1 cellular context compared by ENCODE assay signal in the genomic region with DNA sequence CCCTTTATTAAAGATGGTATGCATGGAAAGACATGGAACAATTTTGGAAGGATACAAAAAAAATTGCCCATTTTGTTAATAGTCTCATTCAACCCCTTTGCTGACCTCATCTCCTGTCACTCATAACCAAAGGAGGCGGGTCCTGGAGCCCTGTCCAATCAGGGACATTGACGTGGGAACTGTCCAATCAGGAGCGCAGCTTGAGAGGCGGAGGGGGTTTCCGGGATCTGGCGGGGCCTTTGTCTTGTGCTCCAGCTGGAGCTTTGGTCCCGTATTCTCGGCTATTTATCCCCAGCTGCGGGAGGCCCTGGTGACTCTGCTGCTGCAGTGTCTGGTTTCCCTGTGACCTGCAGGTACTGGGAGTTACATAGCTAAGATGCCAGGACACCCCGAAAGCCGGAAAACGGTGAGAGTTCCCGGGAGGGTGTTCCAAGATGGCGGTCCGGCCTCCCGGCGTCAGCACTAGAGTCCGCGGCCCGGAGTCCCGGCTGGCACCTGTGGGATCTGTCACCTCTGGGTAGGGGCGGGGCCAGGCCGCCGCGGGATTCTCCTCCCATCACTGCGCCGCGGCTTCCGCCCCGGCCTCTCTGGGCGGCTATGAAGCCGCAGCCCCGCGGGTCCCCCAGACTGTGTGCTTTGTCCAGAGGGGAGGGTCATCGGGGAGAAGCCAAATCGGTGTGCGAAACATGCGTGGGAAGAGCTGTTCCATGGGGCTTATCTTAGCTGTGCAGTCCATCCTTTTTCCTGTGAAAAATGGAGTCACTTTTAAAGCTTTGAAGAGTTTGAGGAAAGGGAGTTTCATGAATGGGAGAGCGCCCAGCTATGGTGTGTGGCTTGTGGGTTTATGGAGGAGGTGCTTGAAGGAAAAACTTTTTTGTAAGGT.
TF ChIP-seq lines count a peak whose summit lies in the region.

Gene ZNF678, plus strand, starts transcription at position 238 of the 883 bp plus-strand sequence. CDS start 87,436 bp downstream, outside the sequence.

TF ChIP-seq in K562, 482 proteins besides CTCF, POLR2A, EP300 and RAD21 (continued from another document):
- TF ChIP-seq, protein P1, sequence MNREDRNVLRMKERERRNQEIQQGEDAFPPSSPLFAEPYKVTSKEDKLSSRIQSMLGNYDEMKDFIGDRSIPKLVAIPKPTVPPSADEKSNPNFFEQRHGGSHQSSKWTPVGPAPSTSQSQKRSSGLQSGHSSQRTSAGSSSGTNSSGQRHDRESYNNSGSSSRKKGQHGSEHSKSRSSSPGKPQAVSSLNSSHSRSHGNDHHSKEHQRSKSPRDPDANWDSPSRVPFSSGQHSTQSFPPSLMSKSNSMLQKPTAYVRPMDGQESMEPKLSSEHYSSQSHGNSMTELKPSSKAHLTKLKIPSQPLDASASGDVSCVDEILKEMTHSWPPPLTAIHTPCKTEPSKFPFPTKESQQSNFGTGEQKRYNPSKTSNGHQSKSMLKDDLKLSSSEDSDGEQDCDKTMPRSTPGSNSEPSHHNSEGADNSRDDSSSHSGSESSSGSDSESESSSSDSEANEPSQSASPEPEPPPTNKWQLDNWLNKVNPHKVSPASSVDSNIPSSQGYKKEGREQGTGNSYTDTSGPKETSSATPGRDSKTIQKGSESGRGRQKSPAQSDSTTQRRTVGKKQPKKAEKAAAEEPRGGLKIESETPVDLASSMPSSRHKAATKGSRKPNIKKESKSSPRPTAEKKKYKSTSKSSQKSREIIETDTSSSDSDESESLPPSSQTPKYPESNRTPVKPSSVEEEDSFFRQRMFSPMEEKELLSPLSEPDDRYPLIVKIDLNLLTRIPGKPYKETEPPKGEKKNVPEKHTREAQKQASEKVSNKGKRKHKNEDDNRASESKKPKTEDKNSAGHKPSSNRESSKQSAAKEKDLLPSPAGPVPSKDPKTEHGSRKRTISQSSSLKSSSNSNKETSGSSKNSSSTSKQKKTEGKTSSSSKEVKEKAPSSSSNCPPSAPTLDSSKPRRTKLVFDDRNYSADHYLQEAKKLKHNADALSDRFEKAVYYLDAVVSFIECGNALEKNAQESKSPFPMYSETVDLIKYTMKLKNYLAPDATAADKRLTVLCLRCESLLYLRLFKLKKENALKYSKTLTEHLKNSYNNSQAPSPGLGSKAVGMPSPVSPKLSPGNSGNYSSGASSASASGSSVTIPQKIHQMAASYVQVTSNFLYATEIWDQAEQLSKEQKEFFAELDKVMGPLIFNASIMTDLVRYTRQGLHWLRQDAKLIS (CRISPR knock-in tag; IDR thresholded peaks at IDR 0.05): no peak
- TF ChIP-seq NELFE (IDR thresholded peaks at IDR 0.05; ENCODE audit: insufficient read depth, insufficient read length) (no peak), CEBPG (CRISPR knock-in tag; IDR thresholded peaks at IDR 0.05) (no peak), CEBPG (tag; conservative IDR thresholded peaks at IDR 0.05 in 1 of 2, IDR thresholded peaks at IDR 0.05 in 1 of 2) (no peak), ARID2 (IDR thresholded peaks at IDR 0.05) (no peak), PPARD (CRISPR knock-in tag; IDR thresholded peaks at IDR 0.05) (no peak), ZNF347 (CRISPR knock-in tag; IDR thresholded peaks at IDR 0.05; ENCODE audit: low read depth) (no peak), PHB2 (IDR thresholded peaks at IDR 0.05; ENCODE audit: low read depth) (no peak), CCAR2 (IDR thresholded peaks at IDR 0.05; ENCODE audit: low read depth, low read length) (no peak), TOE1 (IDR thresholded peaks at IDR 0.05; ENCODE audit: borderline replicate concordance) (peak; percentile 77; the same call in 1 of the 2 replicates), TOE1 (CRISPR knock-in tag; IDR thresholded peaks at IDR 0.05; ENCODE audit: borderline replicate concordance, low read depth) (no peak)
- TF ChIP-seq, protein P2, sequence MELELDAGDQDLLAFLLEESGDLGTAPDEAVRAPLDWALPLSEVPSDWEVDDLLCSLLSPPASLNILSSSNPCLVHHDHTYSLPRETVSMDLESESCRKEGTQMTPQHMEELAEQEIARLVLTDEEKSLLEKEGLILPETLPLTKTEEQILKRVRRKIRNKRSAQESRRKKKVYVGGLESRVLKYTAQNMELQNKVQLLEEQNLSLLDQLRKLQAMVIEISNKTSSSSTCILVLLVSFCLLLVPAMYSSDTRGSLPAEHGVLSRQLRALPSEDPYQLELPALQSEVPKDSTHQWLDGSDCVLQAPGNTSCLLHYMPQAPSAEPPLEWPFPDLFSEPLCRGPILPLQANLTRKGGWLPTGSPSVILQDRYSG (tag; conservative IDR thresholded peaks at IDR 0.05; ENCODE audit: low read depth): 0 out of 2 replicates have a peak, but pooled peaks have one; percentile 50
- TF ChIP-seq, protein P3, sequence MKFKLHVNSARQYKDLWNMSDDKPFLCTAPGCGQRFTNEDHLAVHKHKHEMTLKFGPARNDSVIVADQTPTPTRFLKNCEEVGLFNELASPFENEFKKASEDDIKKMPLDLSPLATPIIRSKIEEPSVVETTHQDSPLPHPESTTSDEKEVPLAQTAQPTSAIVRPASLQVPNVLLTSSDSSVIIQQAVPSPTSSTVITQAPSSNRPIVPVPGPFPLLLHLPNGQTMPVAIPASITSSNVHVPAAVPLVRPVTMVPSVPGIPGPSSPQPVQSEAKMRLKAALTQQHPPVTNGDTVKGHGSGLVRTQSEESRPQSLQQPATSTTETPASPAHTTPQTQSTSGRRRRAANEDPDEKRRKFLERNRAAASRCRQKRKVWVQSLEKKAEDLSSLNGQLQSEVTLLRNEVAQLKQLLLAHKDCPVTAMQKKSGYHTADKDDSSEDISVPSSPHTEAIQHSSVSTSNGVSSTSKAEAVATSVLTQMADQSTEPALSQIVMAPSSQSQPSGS (CRISPR knock-in tag; IDR thresholded peaks at IDR 0.05): no peak
- TF ChIP-seq, protein P4, sequence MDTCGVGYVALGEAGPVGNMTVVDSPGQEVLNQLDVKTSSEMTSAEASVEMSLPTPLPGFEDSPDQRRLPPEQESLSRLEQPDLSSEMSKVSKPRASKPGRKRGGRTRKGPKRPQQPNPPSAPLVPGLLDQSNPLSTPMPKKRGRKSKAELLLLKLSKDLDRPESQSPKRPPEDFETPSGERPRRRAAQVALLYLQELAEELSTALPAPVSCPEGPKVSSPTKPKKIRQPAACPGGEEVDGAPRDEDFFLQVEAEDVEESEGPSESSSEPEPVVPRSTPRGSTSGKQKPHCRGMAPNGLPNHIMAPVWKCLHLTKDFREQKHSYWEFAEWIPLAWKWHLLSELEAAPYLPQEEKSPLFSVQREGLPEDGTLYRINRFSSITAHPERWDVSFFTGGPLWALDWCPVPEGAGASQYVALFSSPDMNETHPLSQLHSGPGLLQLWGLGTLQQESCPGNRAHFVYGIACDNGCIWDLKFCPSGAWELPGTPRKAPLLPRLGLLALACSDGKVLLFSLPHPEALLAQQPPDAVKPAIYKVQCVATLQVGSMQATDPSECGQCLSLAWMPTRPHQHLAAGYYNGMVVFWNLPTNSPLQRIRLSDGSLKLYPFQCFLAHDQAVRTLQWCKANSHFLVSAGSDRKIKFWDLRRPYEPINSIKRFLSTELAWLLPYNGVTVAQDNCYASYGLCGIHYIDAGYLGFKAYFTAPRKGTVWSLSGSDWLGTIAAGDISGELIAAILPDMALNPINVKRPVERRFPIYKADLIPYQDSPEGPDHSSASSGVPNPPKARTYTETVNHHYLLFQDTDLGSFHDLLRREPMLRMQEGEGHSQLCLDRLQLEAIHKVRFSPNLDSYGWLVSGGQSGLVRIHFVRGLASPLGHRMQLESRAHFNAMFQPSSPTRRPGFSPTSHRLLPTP (IDR thresholded peaks at IDR 0.05; ENCODE audit: borderline replicate concordance, extremely low read depth, insufficient read length): no peak
